Comparison of ENCODE assay signal across 10 cellular contexts in genomic region chrY:15650056-15650455, GRCh38.
"Had no signal": no experiment of that assay in that cellular context is flagged by ENCODE, and none has a peak within 500 bp of the region (broad histone marks: within the 10 kb centered on the region; RNA-seq: fewer than 3 reads in every experiment).

No MANE protein-coding gene starts in this region.

- H3K4me3 ChIP-seq: GM23248, GM23338, HAP-1 had no signal

- H3K4me1 ChIP-seq: HAP-1 had no signal

- H3K27ac Mint-ChIP-seq: GM23338, H9, HFFc6 had no signal

- H3K4me1 Mint-ChIP-seq: GM23338, H9 had no signal

- DNase-seq: GM23248, GOT3, H7, H9, HCEC 1CT, HFFc6 had no signal

- H3K9me3 Mint-ChIP-seq: GM23338, H9, HFFc6 had no signal

- FAIRE-seq: H1, H54 had no signal

- H3K27ac ChIP-seq: GM23248 had no signal

- H3K9me3 ChIP-seq: HAP-1 had no signal

- H3K4me3 Mint-ChIP-seq: GM23338, H9, HFFc6 had no signal

- H3K36me3 ChIP-seq: HAP-1 had no signal
